Comparison of ENCODE assay signal across 19 cellular contexts in the genomic region with DNA sequence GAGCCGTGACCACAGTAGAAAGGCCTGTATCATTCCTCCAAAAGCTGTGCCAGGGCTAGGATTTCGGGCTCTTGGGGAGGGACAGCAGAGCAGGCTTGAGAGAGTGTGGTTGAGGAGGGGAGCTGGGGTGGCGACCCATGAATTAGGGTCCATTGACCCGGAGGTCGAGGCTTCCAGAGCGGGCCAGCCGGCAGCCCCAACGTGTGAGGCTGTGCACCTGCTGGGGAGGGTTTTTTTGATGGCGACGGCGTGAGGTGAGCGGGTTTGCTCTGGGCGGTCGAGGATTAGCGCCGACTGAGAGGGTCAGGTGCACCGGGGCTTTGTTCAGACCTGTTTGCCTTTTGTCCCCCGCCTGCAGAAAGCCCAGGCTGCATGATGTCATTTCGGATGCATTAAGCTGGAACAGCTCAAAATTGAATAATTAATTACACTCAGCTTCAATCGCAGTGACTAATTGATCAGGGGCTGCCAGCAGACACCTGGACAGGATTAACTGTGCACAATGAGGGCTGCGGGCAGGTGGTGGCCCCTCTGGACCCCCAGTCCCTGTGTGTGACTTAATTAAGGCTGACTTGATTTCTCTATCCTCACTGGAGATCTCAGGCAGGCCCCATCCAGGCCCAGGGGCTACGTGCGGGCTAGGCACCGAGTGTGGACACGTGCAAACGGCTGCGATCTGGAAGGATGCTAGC. TPM values are rescaled to one million over a fixed set of nuclear protein-coding genes. Genes with fewer than 3 reads are reported as not detected.
A peak's percentile ranks its signal among the peaks of the same experiment; 100 is the strongest.
DNase-seq lines count a peak whose midpoint lies in the region; ATAC-seq, FAIRE-seq and TF ChIP-seq lines count a peak whose summit lies in the region.
"Had no signal": no experiment of that assay in that cellular context is flagged by ENCODE, and none has a peak within 500 bp of the region (broad histone marks: within the 10 kb centered on the region; RNA-seq: fewer than 3 reads in every experiment).

No MANE protein-coding gene starts in this region.

- H3K9me3 ChIP-seq in H1 (ENCODE audit: insufficient read depth in 2 of 2, low read depth in 1 of 2, low read length in 1 of 2) (no peaks in the 10 kb centered on the region), H9 (ENCODE audit: control insufficient read depth, low read depth, low read length) (no peaks in the 10 kb centered on the region)
- H3K9me3 ChIP-seq: A549, body of pancreas, suprapubic skin had no signal

- H3K56ac ChIP-seq in H1 (replicated peaks; ENCODE audit: insufficient read length, low read depth, low read length) (no peak overlapping the region), H9 (ENCODE audit: insufficient read length, low read depth, low read length) (no peak overlapping the region)

- H3K23ac ChIP-seq in H1 (ENCODE audit: insufficient read length) (no peak overlapping the region), H9 (ENCODE audit: insufficient read length, low read depth, low read length) (no peak overlapping the region)

- H4K8ac ChIP-seq in H1 (ENCODE audit: extremely low read depth, insufficient read depth, low read length) (0 out of 2 replicates have a peak overlapping the region, but pooled peaks have one; percentile 31), H9 (replicated peaks; ENCODE audit: insufficient read length, low read depth, low read length) (no peak overlapping the region)

- H3K4me3 Mint-ChIP-seq in type B pancreatic cell (no peak overlapping the region), H9 (no peak overlapping the region)
- H3K4me3 Mint-ChIP-seq: activated naive CD4-positive, alpha-beta T cell treated with anti-CD3 and anti-CD28 coated beads, Interleukin-2, amount 50 U/mL, for 24 hours; CD4-positive, CD25-positive, alpha-beta regulatory T cell; naive thymus-derived CD8-positive, alpha-beta T cell had no signal

- H3T11ph ChIP-seq in H9 (ENCODE audit: low read length), result no peak overlapping the region

- no peak for TF ChIP-seq RAD21 in H1 (IDR thresholded peaks at IDR 0.05 in 1 of 2, conservative IDR thresholded peaks at IDR 0.05 in 1 of 2; ENCODE audit: low read depth in 2 of 2, low read length in 2 of 2)

- H3K18ac ChIP-seq in H1 (ENCODE audit: extremely low read depth, low read length) (no peak overlapping the region), H9 (ENCODE audit: insufficient read length, low read depth, low read length) (no peak overlapping the region)

- no peak for TF ChIP-seq CTCF in H1 (IDR thresholded peaks at IDR 0.05; ENCODE audit: control extremely low read depth in 1 of 3, insufficient read depth in 1 of 3, low read depth in 1 of 3, low read length in 3 of 3)
- no peak for TF ChIP-seq CTCF in type B pancreatic cell (conservative IDR thresholded peaks at IDR 0.05)
- no peak for TF ChIP-seq CTCF in H9 (conservative IDR thresholded peaks at IDR 0.05)

- no peak overlapping the region for H2AK5ac ChIP-seq in H1 (ENCODE audit: low read depth, low read length)
- H2AK5ac ChIP-seq in H9 (ENCODE audit: insufficient read length, low read length), result no peak overlapping the region

- H3K23me2 ChIP-seq in H1 (ENCODE audit: low read depth, low read length), result no peaks in the 10 kb centered on the region
- no peaks in the 10 kb centered on the region for H3K23me2 ChIP-seq in H9 (ENCODE audit: insufficient read length, low read depth, low read length, poor library complexity, severe bottlenecking)

- H3K36me3 Mint-ChIP-seq in type B pancreatic cell (no peaks in the 10 kb centered on the region), H9 (ENCODE audit: insufficient read depth in 1 of 3, low read depth in 3 of 3) (no peaks in the 10 kb centered on the region)
- H3K36me3 Mint-ChIP-seq: activated naive CD4-positive, alpha-beta T cell treated with anti-CD3 and anti-CD28 coated beads, Interleukin-2, amount 50 U/mL, for 24 hours; CD4-positive, CD25-positive, alpha-beta regulatory T cell; naive thymus-derived CD8-positive, alpha-beta T cell had no signal

- POLR2A ChIA-PET in H1 (lab: Charles Lee; ENCODE audit: partially characterized antibody), result no interaction called here

- H2BK12ac ChIP-seq in H1 (ENCODE audit: low read depth, low read length), result no peak overlapping the region
- no peak overlapping the region for H2BK12ac ChIP-seq in H9 (ENCODE audit: insufficient read length, low read depth, low read length)

- no peaks in the 10 kb centered on the region for H3K36me3 ChIP-seq in H1 (ENCODE audit: control insufficient read depth in 2 of 4, insufficient read depth in 4 of 4, low read length in 3 of 4)
- H3K36me3 ChIP-seq: suprapubic skin had no signal

- H3K4me1 ChIP-seq in H1 (replicated peaks in 1 of 4; ENCODE audit: control insufficient read depth in 3 of 4, insufficient read depth in 4 of 4, low read length in 3 of 4) (no peaks in the 10 kb centered on the region), H9 (ENCODE audit: insufficient read depth, low read length) (no peaks in the 10 kb centered on the region)
- H3K4me1 ChIP-seq: A549, suprapubic skin had no signal

- H3K79me2 ChIP-seq in H1 (ENCODE audit: control insufficient read depth in 1 of 2, insufficient read depth in 2 of 2, low read length in 2 of 2), result no peaks in the 10 kb centered on the region
- H3K79me2 ChIP-seq in H9 (ENCODE audit: insufficient read depth, low read length), result no peaks in the 10 kb centered on the region

- no peak for TF ChIP-seq EP300 in H1 (IDR thresholded peaks at IDR 0.05; ENCODE audit: borderline replicate concordance in 1 of 2, low read depth in 2 of 2, low read length in 2 of 2)

- H3K14ac ChIP-seq in H1 (ENCODE audit: insufficient read length) (no peak overlapping the region), H9 (ENCODE audit: insufficient read depth, low read length) (no peak overlapping the region; the same call in 1 of the 2 replicates)

- H3K9me3 Mint-ChIP-seq in type B pancreatic cell (no peaks in the 10 kb centered on the region), H9 (no peaks in the 10 kb centered on the region; a peak in 1 of 5 replicates)
- H3K9me3 Mint-ChIP-seq: activated naive CD4-positive, alpha-beta T cell treated with anti-CD3 and anti-CD28 coated beads, Interleukin-2, amount 50 U/mL, for 24 hours; naive thymus-derived CD8-positive, alpha-beta T cell had no signal

- intact Hi-C loops in Right ventricle myocardium superior (cut with DNase I) (no loop called here), left ventricle myocardium superior (cut with micrococcal nuclease) (no loop called here)

- H3K27ac ChIP-seq in H1 (ENCODE audit: low read depth, low read length) (no peak overlapping the region), H9 (ENCODE audit: insufficient read length, low read depth, low read length) (no peak overlapping the region)
- H3K27ac ChIP-seq: A549, body of pancreas, HL-60, suprapubic skin had no signal

- H3K9ac ChIP-seq in H1 (replicated peaks in 1 of 4; ENCODE audit: extremely low read depth in 1 of 4, low read depth in 3 of 4, low read length in 3 of 4), result no peak overlapping the region
- H3K9ac ChIP-seq in H9 (ENCODE audit: extremely low read depth, insufficient read length, low read length), result no peak overlapping the region

- no peak overlapping the region for H3K4me2 ChIP-seq in H1 (ENCODE audit: insufficient read depth in 1 of 2, low read depth in 2 of 2, low read length in 2 of 2)
- no peak overlapping the region for H3K4me2 ChIP-seq in H9 (ENCODE audit: insufficient read depth, insufficient read length, low read length)
- H3K4me2 ChIP-seq: A549 had no signal

- H3K79me1 ChIP-seq in H1 (ENCODE audit: low read depth, low read length) (no peaks in the 10 kb centered on the region), H9 (ENCODE audit: insufficient read depth, low read depth, low read length, poor library complexity, severe bottlenecking) (no peaks in the 10 kb centered on the region)

- H3K4ac ChIP-seq in H1 (replicated peaks; ENCODE audit: insufficient read length, low read depth, low read length), result no peak overlapping the region
- no peak overlapping the region for H3K4ac ChIP-seq in H9 (ENCODE audit: low read depth, low read length)

- no peak overlapping the region for H2BK5ac ChIP-seq in H1 (ENCODE audit: low read depth, low read length)
- no peak overlapping the region for H2BK5ac ChIP-seq in H9 (ENCODE audit: insufficient read length, low read length)

- 90% methylated on average over 24 of the region's 27 CpGs; no CpG with 5 or more reads in 1 of the 2 experiments for WGBS in H1 (ENCODE audit: extremely low coverage in 1 of 2, insufficient coverage in 1 of 2, insufficient read length in 1 of 2, insufficient replicate concordance in 2 of 2, low coverage in 1 of 2, low lambda C conversion rate in 2 of 2, missing lambda C conversion rate in 1 of 2), 2 experiments
- WGBS in H9 (ENCODE audit: extremely low coverage, insufficient read length, low lambda C conversion rate), result no CpG with 5 or more reads among the region's 27 CpGs

- H3K27me3 ChIP-seq in H1 (replicated peaks in 1 of 4; ENCODE audit: control insufficient read depth in 3 of 4, extremely low read depth in 1 of 4, insufficient read depth in 3 of 4, low read length in 3 of 4) (no peaks in the 10 kb centered on the region; a peak in 1 of 7 replicates), H9 (ENCODE audit: insufficient read depth, low read length) (no peaks in the 10 kb centered on the region)
- H3K27me3 ChIP-seq: body of pancreas had no signal

- H2AFZ ChIP-seq in H1 (ENCODE audit: low read length) (no peak overlapping the region), H9 (ENCODE audit: low read length) (no peak overlapping the region)

- CTCF ChIA-PET in H1 (lab: Charles Lee; ENCODE audit: partially characterized antibody), result interaction anchor here (1.2 kb wide), 1 partner anchor 17 kb away, joined by 3 read pairs; no protein-coding TSS in a partner anchor

- no peak overlapping the region for H4K5ac ChIP-seq in H1 (ENCODE audit: insufficient read length, low read depth, low read length)
- H4K5ac ChIP-seq in H9 (ENCODE audit: insufficient read length, low read depth, low read length), result no peak overlapping the region

- no peaks in the 10 kb centered on the region for H4K20me1 ChIP-seq in H1 (replicated peaks in 1 of 2; ENCODE audit: control insufficient read depth in 1 of 2, insufficient read depth in 2 of 2, low read length in 2 of 2)
- H4K20me1 ChIP-seq in H9 (ENCODE audit: control insufficient read depth, insufficient read depth, insufficient read length), result no peaks in the 10 kb centered on the region

- H3K4me3 ChIP-seq in H1 (ENCODE audit: extremely low read depth in 1 of 4, insufficient read depth in 2 of 4, low read depth in 3 of 4, low read length in 4 of 4), result no peak overlapping the region
- H3K4me3 ChIP-seq: A549, body of pancreas, suprapubic skin had no signal

- ATAC-seq in Right ventricle myocardium superior (ENCODE audit: poor library complexity) (no peak), left ventricle myocardium superior (no peak), HG02763 (IDR thresholded peaks at IDR 0.05; ENCODE audit: unreplicated experiment) (no peak)
- no peak for ATAC-seq in activated CD4-positive, CD25-positive, alpha-beta regulatory T cell treated with anti-CD3 and anti-CD28 coated beads, Interleukin-2, amount 50 U/mL, for 24 hours
- ATAC-seq: body of pancreas; naive thymus-derived CD8-positive, alpha-beta T cell had no signal

- H2BK20ac ChIP-seq in H1 (ENCODE audit: low read length), result no peak overlapping the region
- no peak overlapping the region for H2BK20ac ChIP-seq in H9 (ENCODE audit: low read depth, low read length, poor library complexity, severe bottlenecking)

- TF ChIP-seq POLR2A in H1 (IDR thresholded peaks at IDR 0.05; ENCODE audit: control extremely low read depth in 1 of 2, low read depth in 2 of 2, low read length in 2 of 2), result no peak

- DNase-seq in Right ventricle myocardium superior (peak; percentile 31), left ventricle myocardium superior (no peak), NCI-H748 (lab: John Stamatoyannopoulos, UW; ENCODE audit: unreplicated experiment) (peak; percentile 99), H1 (ENCODE audit: low read depth in 1 of 2, low spot score in 2 of 2) (no peak), type B pancreatic cell (ENCODE audit: extremely low spot score, unreplicated experiment) (no peak), H9 (no peak)
- DNase-seq: activated CD4-positive, CD25-positive, alpha-beta regulatory T cell treated with anti-CD3 and anti-CD28 coated beads, Interleukin-2, amount 50 U/mL, for 72 hours; body of pancreas; CD4-positive, CD25-positive, alpha-beta regulatory T cell; EL; KBM-7; naive thymus-derived CD8-positive, alpha-beta T cell; NCI-H2029 had no signal

- H2BK120ac ChIP-seq in H1 (replicated peaks; ENCODE audit: low read depth, low read length) (no peak overlapping the region), H9 (ENCODE audit: low read depth, low read length, poor library complexity, severe bottlenecking) (no peak overlapping the region)

- H2BK15ac ChIP-seq in H1 (ENCODE audit: low read length) (no peak overlapping the region), H9 (ENCODE audit: low read depth, low read length) (no peak overlapping the region)

- no peak for FAIRE-seq in H1 (lab: Jason Lieb, UNC)
- FAIRE-seq: A549 had no signal

- H3K27me3 Mint-ChIP-seq in type B pancreatic cell (peaks cover 18% of the 10 kb centered on the region), H9 (ENCODE audit: low read depth) (peaks cover 3% of the 10 kb centered on the region)

- H3K27ac Mint-ChIP-seq in type B pancreatic cell (peak overlapping the region; percentile 39), H9 (no peak overlapping the region; a peak in 1 of 7 replicates)
- H3K27ac Mint-ChIP-seq: activated naive CD4-positive, alpha-beta T cell treated with anti-CD3 and anti-CD28 coated beads, Interleukin-2, amount 50 U/mL, for 24 hours; CD4-positive, CD25-positive, alpha-beta regulatory T cell had no signal

- H3K4me1 Mint-ChIP-seq in type B pancreatic cell (ENCODE audit: unreplicated experiment) (peaks cover 58% of the 10 kb centered on the region), H9 (peaks cover 6 to 14% of the 10 kb centered on the region in 2 experiments)
- H3K4me1 Mint-ChIP-seq: activated naive CD4-positive, alpha-beta T cell treated with anti-CD3 and anti-CD28 coated beads, Interleukin-2, amount 50 U/mL, for 24 hours; CD4-positive, CD25-positive, alpha-beta regulatory T cell had no signal

- no peak overlapping the region for H4K91ac ChIP-seq in H1 (replicated peaks; ENCODE audit: insufficient read length, low read length)
- no peak overlapping the region for H4K91ac ChIP-seq in H9 (ENCODE audit: insufficient read length, low read depth, low read length)

RNA-seq across cellular contexts. Expression of a gene that starts 42.1 kb away (rescaled TPM):
- total RNA-seq in Right ventricle myocardium superior (24.7 TPM), left ventricle myocardium superior (20.6 TPM), type B pancreatic cell (ENCODE audit: low replicate concordance) (0.68 and 0.74 TPM in 2 replicates), H9 (2021) (0.52 TPM in 1 of 2 replicates, not detected in the other)
- 1.1 and 1.3 TPM in 2 replicates for total RNA-seq in H1 (2021; fragmentation: NEBNext Ultra II Directional; extraction: Animal tissue kit (Norgen Biotek cat#: 25700))
- polyA plus RNA-seq in H1 (2011; rRNA removed), result 0.17 and 0.49 TPM in 2 replicates
- polyA plus RNA-seq in H1 (2011; cell fraction: cytosol; rRNA removed), result 0.12 TPM
- polyA plus RNA-seq in H1 (2011; cell fraction: nucleus; rRNA removed), result 0.46 TPM
- polyA plus RNA-seq in H1 (2012, experiment 1 of 2), result 0.13 to 0.48 TPM in 2 of 4 replicates, not detected in the others
- 0.07 TPM for polyA plus RNA-seq in H1 (2012, experiment 2 of 2)
- 5.1 TPM for polyA plus RNA-seq in H1 (2013, experiment 1 of 2)
- polyA plus RNA-seq in H1 (2013, experiment 2 of 2), result 5.0 TPM
- polyA minus RNA-seq in H1 (2011; rRNA and poly(A)+ RNA removed), result 0.12 and 0.16 TPM in 2 replicates
- polyA minus RNA-seq in H1 (2011; cell fraction: cytosol; rRNA and poly(A)+ RNA removed), result not detected
- polyA minus RNA-seq in H1 (2011; cell fraction: nucleus; rRNA and poly(A)+ RNA removed), result not detected
- total RNA-seq: naive thymus-derived CD8-positive, alpha-beta T cell had no signal
- polyA plus RNA-seq: CD4-positive, CD25-positive, alpha-beta regulatory T cell; naive thymus-derived CD8-positive, alpha-beta T cell had no signal

RNA-seq across cellular contexts. Expression of a gene that starts 57.1 kb away (rescaled TPM):
- total RNA-seq in Right ventricle myocardium superior, result 22.8 TPM
- total RNA-seq in left ventricle myocardium superior, result 22.7 TPM
- total RNA-seq in H1 (2021; fragmentation: NEBNext Ultra II Directional; extraction: Animal tissue kit (Norgen Biotek cat#: 25700)), result 0.42 and 1.3 TPM in 2 replicates
- 2.4 and 7.1 TPM in 2 replicates for polyA plus RNA-seq in H1 (2011; rRNA removed)
- polyA plus RNA-seq in H1 (2011; cell fraction: cytosol; rRNA removed), result 2.2 TPM
- 5.4 TPM for polyA plus RNA-seq in H1 (2011; cell fraction: nucleus; rRNA removed)
- polyA plus RNA-seq in H1 (2012, experiment 1 of 2), result 2.2 to 3.6 TPM (median 3.3 TPM) in 4 replicates
- 3.7 TPM for polyA plus RNA-seq in H1 (2012, experiment 2 of 2)
- 0.93 TPM for polyA plus RNA-seq in H1 (2013, experiment 1 of 2)
- polyA plus RNA-seq in H1 (2013, experiment 2 of 2), result 0.98 TPM
- 0.51 and 1.1 TPM in 2 replicates for polyA minus RNA-seq in H1 (2011; rRNA and poly(A)+ RNA removed)
- 2.1 TPM for polyA minus RNA-seq in H1 (2011; cell fraction: cytosol; rRNA and poly(A)+ RNA removed)
- polyA minus RNA-seq in H1 (2011; cell fraction: nucleus; rRNA and poly(A)+ RNA removed), result 0.80 TPM
- 149 and 405 TPM in 2 replicates for total RNA-seq in type B pancreatic cell (ENCODE audit: low replicate concordance)
- 2.8 and 3.2 TPM in 2 replicates for total RNA-seq in H9 (2021)
- total RNA-seq: CD4-positive, CD25-positive, alpha-beta regulatory T cell; naive thymus-derived CD8-positive, alpha-beta T cell; suprapubic skin had no signal
- polyA plus RNA-seq: CD4-positive, CD25-positive, alpha-beta regulatory T cell; naive thymus-derived CD8-positive, alpha-beta T cell had no signal

Comparison
In these comparisons a context has a peak if more than half of its experiments do, and no peak if none do; other contexts are left out.
1. DNase-seq: peak in Right ventricle myocardium superior (single experiment) and NCI-H748 (single experiment); none in left ventricle myocardium superior (single experiment), H1 (0 of 2), type B pancreatic cell (single experiment) and H9 (single experiment).